9 cellular contexts compared by ENCODE assay signal in genomic region chr9:122827759-122828090, GRCh38. TPM values are rescaled to one million over a fixed set of nuclear protein-coding genes. Genes with fewer than 3 reads are reported as not detected.
DNase-seq lines count a peak whose midpoint lies in the region; ATAC-seq, FAIRE-seq and TF ChIP-seq lines count a peak whose summit lies in the region.
"Had no signal": no experiment of that assay in that cellular context is flagged by ENCODE, and none has a peak within 500 bp of the region (broad histone marks: within the 10 kb centered on the region; RNA-seq: fewer than 3 reads in every experiment).

No MANE protein-coding gene starts in this region.

- H3K27me3 Mint-ChIP-seq in CD14-positive monocyte (ENCODE audit: low read depth in 3 of 3) = peaks cover 0 to 4% (median 4%) of the 10 kb centered on the region in 3 donors
- H3K27me3 Mint-ChIP-seq in astrocyte (ENCODE audit: low read depth, unreplicated experiment) = no peaks in the 10 kb centered on the region
- H3K27me3 Mint-ChIP-seq in stimulated activated naive CD8-positive, alpha-beta T cell treated with anti-CD3 and anti-CD28 coated beads, Interleukin-15, amount 100 ng/mL, for 72 hours = no peaks in the 10 kb centered on the region

- DNase-seq in CD14-positive monocyte (ENCODE audit: low spot score) (no peak), HS-27A (ENCODE audit: low read depth) (peak; percentile 8), astrocyte (ENCODE audit: low read depth) (peak; percentile 36), iPS-NIHi11 (ENCODE audit: low spot score) (peak; percentile 19), DMS53 treated with DMSO at 0.1 percent for 48 hours (lab: John Stamatoyannopoulos, UW; ENCODE audit: unreplicated experiment) (no peak), NCI-H2029 (lab: John Stamatoyannopoulos, UW) (no peak)
- no peak for DNase-seq in stimulated activated naive CD8-positive, alpha-beta T cell treated with anti-CD3 and anti-CD28 coated beads, Interleukin-15, amount 100 ng/mL, for 72 hours

- H3K9me3 ChIP-seq in astrocyte (ENCODE audit: insufficient read depth, low read depth, low read length) = no peaks in the 10 kb centered on the region

- peaks cover 15% of the 10 kb centered on the region for H4K20me1 ChIP-seq in astrocyte (ENCODE audit: insufficient read depth, low read length)

- H3K36me3 ChIP-seq in astrocyte (ENCODE audit: insufficient read depth, low read length) = peaks cover 4% of the 10 kb centered on the region

- peak overlapping the region; percentile 97 for H3K9ac ChIP-seq in astrocyte (ENCODE audit: low read length)

- H3K27me3 ChIP-seq in astrocyte (ENCODE audit: insufficient read depth, low read length) = no peaks in the 10 kb centered on the region

- H3K27ac Mint-ChIP-seq in CD14-positive monocyte = peak overlapping the region; percentile 88 to 97 (median 93)
- H3K27ac Mint-ChIP-seq in astrocyte (ENCODE audit: unreplicated experiment) = peak overlapping the region; percentile 90
- peak overlapping the region; percentile 97 to 98 for H3K27ac Mint-ChIP-seq in stimulated activated naive CD8-positive, alpha-beta T cell treated with anti-CD3 and anti-CD28 coated beads, Interleukin-15, amount 100 ng/mL, for 72 hours

- H3K79me2 ChIP-seq in astrocyte (ENCODE audit: insufficient read depth, low read length) = peaks cover 38% of the 10 kb centered on the region

- peaks cover 20 to 26% of the 10 kb centered on the region in 2 donors for H3K36me3 Mint-ChIP-seq in CD14-positive monocyte
- H3K36me3 Mint-ChIP-seq in astrocyte (ENCODE audit: low read depth, unreplicated experiment) = peaks cover 7% of the 10 kb centered on the region

- peaks cover 11% of the 10 kb centered on the region for H3K4me1 ChIP-seq in astrocyte (ENCODE audit: insufficient read depth, low read length)

- peak overlapping the region; percentile 94 to 98 for H3K4me3 Mint-ChIP-seq in CD14-positive monocyte
- H3K4me3 Mint-ChIP-seq in astrocyte (ENCODE audit: unreplicated experiment) = peak overlapping the region; percentile 94
- H3K4me3 Mint-ChIP-seq in stimulated activated naive CD8-positive, alpha-beta T cell treated with anti-CD3 and anti-CD28 coated beads, Interleukin-15, amount 100 ng/mL, for 72 hours = peak overlapping the region; percentile 93 to 97

- peak; percentile 6 for ATAC-seq in GM21367 (IDR thresholded peaks at IDR 0.05; ENCODE audit: unreplicated experiment)
- ATAC-seq in stimulated activated naive CD8-positive, alpha-beta T cell treated with anti-CD3 and anti-CD28 coated beads, Interleukin-15, amount 100 ng/mL, for 72 hours = peak; percentile 2

- H3K27ac ChIP-seq in astrocyte (ENCODE audit: low read depth, low read length) = peak overlapping the region; percentile 92

- peak overlapping the region; percentile 96 for H3K4me3 ChIP-seq in astrocyte (ENCODE audit: insufficient read depth, low read depth, low read length)

- TF ChIP-seq CTCF in CD14-positive monocyte (IDR thresholded peaks at IDR 0.05) (no peak), astrocyte (IDR thresholded peaks at IDR 0.05; ENCODE audit: insufficient read depth, low read depth, low read length) (no peak)

- H3K4me1 Mint-ChIP-seq in CD14-positive monocyte = peaks cover 19% of the 10 kb centered on the region
- peaks cover 8% of the 10 kb centered on the region for H3K4me1 Mint-ChIP-seq in astrocyte (ENCODE audit: low read depth, unreplicated experiment)
- H3K4me1 Mint-ChIP-seq in stimulated activated naive CD8-positive, alpha-beta T cell treated with anti-CD3 and anti-CD28 coated beads, Interleukin-15, amount 100 ng/mL, for 72 hours = peaks cover 46% of the 10 kb centered on the region

- peak overlapping the region; percentile 97 for H2AFZ ChIP-seq in astrocyte (ENCODE audit: low read depth, low read length)

- H3K9me3 Mint-ChIP-seq in CD14-positive monocyte = peaks cover 0 to 2% (median 0%) of the 10 kb centered on the region in 7 donors
- no peaks in the 10 kb centered on the region for H3K9me3 Mint-ChIP-seq in astrocyte (ENCODE audit: unreplicated experiment)
- no peaks in the 10 kb centered on the region for H3K9me3 Mint-ChIP-seq in stimulated activated naive CD8-positive, alpha-beta T cell treated with anti-CD3 and anti-CD28 coated beads, Interleukin-15, amount 100 ng/mL, for 72 hours

- intact Hi-C loops in CD14-positive monocyte (cut with micrococcal nuclease) = loop anchor here in 1 of 2 donors (10.0 kb wide), 1 partner anchor 563 kb away; the partner anchor contains the start of genes MRRF and RBM18

- no peak for FAIRE-seq in astrocyte (lab: Jason Lieb, UNC)

- peak overlapping the region; percentile 100 for H3K4me2 ChIP-seq in astrocyte (ENCODE audit: low read length)

RNA-seq across cellular contexts. Expression of gene PDCL, which starts 0.7 kb away (rescaled TPM):
- polyA plus RNA-seq in CD14-positive monocyte = 1 to 10 TPM; 7.2 to 8.2 TPM
- total RNA-seq in astrocyte = 21.5 and 23.9 TPM in 2 replicates

RNA-seq across cellular contexts. Expression of gene OR1K1, which starts 27.8 kb away (rescaled TPM):
- polyA plus RNA-seq in CD14-positive monocyte = not detected
- not detected in 2 replicates for total RNA-seq in astrocyte
- total RNA-seq: SK-MEL-5 had no signal

RNA-seq across cellular contexts. Expression of gene OR5C1, which starts 39.0 kb away (rescaled TPM):
- polyA plus RNA-seq in CD14-positive monocyte = not detected
- total RNA-seq in astrocyte = not detected in 2 replicates
- total RNA-seq: SK-MEL-5 had no signal

Comparison
In these comparisons a context has a peak if more than half of its experiments do, and no peak if none do; other contexts are left out.
1. DNase-seq: peak in HS-27A (single experiment), astrocyte (single experiment) and iPS-NIHi11 (single experiment); none in CD14-positive monocyte (single experiment), stimulated activated naive CD8-positive, alpha-beta T cell treated with anti-CD3 and anti-CD28 coated beads, Interleukin-15, amount 100 ng/mL, for 72 hours (0 of 2), DMS53 treated with DMSO at 0.1 percent for 48 hours (single experiment) and NCI-H2029 (single experiment).
2. Peak in every context shown above with its lines, with median percentiles within 50 percentile points of each other: H3K27ac Mint-ChIP-seq and H3K4me3 Mint-ChIP-seq.